In genomic region chr22:42625416-42625815, GRCh38 we compare ENCODE assay signal across 35 cellular contexts. TPM values are rescaled to one million over a fixed set of nuclear protein-coding genes. Genes with fewer than 3 reads are reported as not detected.
"Had no signal": no experiment of that assay in that cellular context is flagged by ENCODE, and none has a peak within 500 bp of the region (broad histone marks: within the 10 kb centered on the region; RNA-seq: fewer than 3 reads in every experiment).

No MANE protein-coding gene starts in this region.

- H3K4me3 Mint-ChIP-seq: activated CD4-positive, alpha-beta memory T cell treated with anti-CD3 and anti-CD28 coated beads for 36 hours; activated CD4-positive, alpha-beta T cell treated with anti-CD3 and anti-CD28 coated beads for 36 hours; activated CD4-positive, alpha-beta T cell treated with anti-CD3 and anti-CD28 coated beads, Interleukin-2, amount 10 ng/mL, durations not matched to agents 24 days and 14 days; activated CD8-positive, alpha-beta memory T cell treated with anti-CD3 and anti-CD28 coated beads, Interleukin-2, amount 10 ng/mL, durations not matched to agents 7 days and 5 days; activated CD8-positive, alpha-beta T cell treated with anti-CD3 and anti-CD28 coated beads, Interleukin-2, amount 10 ng/mL, durations not matched to agents 7 days and 5 days; activated naive CD4-positive, alpha-beta T cell treated with anti-CD3 and anti-CD28 coated beads for 36 hours; activated naive CD4-positive, alpha-beta T cell treated with anti-CD3 and anti-CD28 coated beads, Interleukin-2, amount 50 U/mL, for 24 hours; activated naive CD8-positive, alpha-beta T cell treated with anti-CD3 and anti-CD28 coated beads for 36 hours; activated naive CD8-positive, alpha-beta T cell treated with anti-CD3 and anti-CD28 coated beads, Interleukin-2, amount 50 U/mL, for 24 hours; activated T-helper 1 cell treated with anti-CD3 and anti-CD28 coated beads, Interleukin-12 subunit alpha, Interleukin-12 subunit beta, Interleukin-2, Interleukin-4 antibody, amounts not matched to agents 30 ng/mL and 10 ng/mL and 1 ng/mL, durations not matched to agents 14 hours and 24 hours and 36 hours; effector memory CD8-positive, alpha-beta T cell had no signal

- H3K27me3 ChIP-seq: adrenal gland, body of pancreas, esophagus squamous epithelium, gastroesophageal sphincter, heart right ventricle had no signal

- FAIRE-seq: colon, endothelial cell of umbilical vein had no signal

- H3K27me3 Mint-ChIP-seq: activated CD4-positive, alpha-beta memory T cell treated with anti-CD3 and anti-CD28 coated beads for 36 hours; activated CD4-positive, alpha-beta T cell treated with anti-CD3 and anti-CD28 coated beads for 36 hours; activated CD4-positive, alpha-beta T cell treated with anti-CD3 and anti-CD28 coated beads, Interleukin-2, amount 10 ng/mL, durations not matched to agents 24 days and 14 days; activated CD8-positive, alpha-beta memory T cell treated with anti-CD3 and anti-CD28 coated beads, Interleukin-2, amount 10 ng/mL, durations not matched to agents 7 days and 5 days; activated naive CD4-positive, alpha-beta T cell treated with anti-CD3 and anti-CD28 coated beads, Interleukin-2, amount 50 U/mL, for 24 hours; activated naive CD8-positive, alpha-beta T cell treated with anti-CD3 and anti-CD28 coated beads for 36 hours; activated naive CD8-positive, alpha-beta T cell treated with anti-CD3 and anti-CD28 coated beads, Interleukin-2, amount 50 U/mL, for 24 hours; effector memory CD8-positive, alpha-beta T cell had no signal

- H3K9me3 ChIP-seq: adrenal gland, body of pancreas, esophagus squamous epithelium, gastroesophageal sphincter, heart right ventricle had no signal

- H3K9me3 Mint-ChIP-seq: activated CD4-positive, alpha-beta memory T cell treated with anti-CD3 and anti-CD28 coated beads for 36 hours; activated CD4-positive, alpha-beta T cell treated with anti-CD3 and anti-CD28 coated beads, Interleukin-2, amount 10 ng/mL, durations not matched to agents 24 days and 14 days; activated naive CD4-positive, alpha-beta T cell treated with anti-CD3 and anti-CD28 coated beads for 36 hours; activated naive CD4-positive, alpha-beta T cell treated with anti-CD3 and anti-CD28 coated beads, Interleukin-2, amount 50 U/mL, for 24 hours; activated naive CD8-positive, alpha-beta T cell treated with anti-CD3 and anti-CD28 coated beads for 36 hours; activated naive CD8-positive, alpha-beta T cell treated with anti-CD3 and anti-CD28 coated beads, Interleukin-2, amount 50 U/mL, for 24 hours; activated T-helper 1 cell treated with anti-CD3 and anti-CD28 coated beads, Interleukin-12 subunit alpha, Interleukin-12 subunit beta, Interleukin-2, Interleukin-4 antibody, amounts not matched to agents 30 ng/mL and 10 ng/mL and 1 ng/mL, durations not matched to agents 14 hours and 24 hours and 36 hours; activated T-helper 2 cell treated with anti-CD3 and anti-CD28 coated beads, Interferon-gamma antibody, Interleukin-2, Interleukin-4, amounts not matched to agents 10 μg/mL and 5 μg/mL and 100 μg/mL, durations not matched to agents 14 hours and 24 hours and 36 hours; effector memory CD8-positive, alpha-beta T cell had no signal

- H3K4me1 Mint-ChIP-seq: activated CD4-positive, alpha-beta T cell treated with anti-CD3 and anti-CD28 coated beads for 36 hours; activated CD8-positive, alpha-beta memory T cell treated with anti-CD3 and anti-CD28 coated beads, Interleukin-2, amount 10 ng/mL, durations not matched to agents 7 days and 5 days had no signal

- ATAC-seq: activated CD4-positive, alpha-beta T cell treated with anti-CD3 and anti-CD28 coated beads for 36 hours; activated CD8-positive, alpha-beta memory T cell treated with anti-CD3 and anti-CD28 coated beads, Interleukin-2, amount 10 ng/mL, durations not matched to agents 7 days and 5 days; activated CD8-positive, alpha-beta T cell treated with anti-CD3 and anti-CD28 coated beads, Interleukin-2, amount 10 ng/mL, durations not matched to agents 7 days and 5 days; activated naive CD8-positive, alpha-beta T cell treated with anti-CD3 and anti-CD28 coated beads, Interleukin-2, amount 50 U/mL, for 24 hours; body of pancreas; effector memory CD8-positive, alpha-beta T cell; gastroesophageal sphincter; heart right ventricle had no signal

- H3K4me3 ChIP-seq: adrenal gland, body of pancreas, esophagus squamous epithelium, gastroesophageal sphincter, heart right ventricle had no signal

- DNase-seq: activated CD4-positive, alpha-beta memory T cell treated with anti-CD3 and anti-CD28 coated beads for 36 hours; activated CD4-positive, alpha-beta T cell treated with anti-CD3 and anti-CD28 coated beads for 36 hours; activated CD4-positive, alpha-beta T cell treated with anti-CD3 and anti-CD28 coated beads, Interleukin-2, amount 10 ng/mL, durations not matched to agents 24 days and 14 days; activated CD4-positive, CD25-positive, alpha-beta regulatory T cell; activated CD4-positive, CD25-positive, alpha-beta regulatory T cell treated with anti-CD3 and anti-CD28 coated beads, Interleukin-2, amount 50 U/mL, for 72 hours; activated CD8-positive, alpha-beta memory T cell treated with anti-CD3 and anti-CD28 coated beads, Interleukin-2, amount 10 ng/mL, durations not matched to agents 7 days and 5 days; activated CD8-positive, alpha-beta memory T cell treated with anti-CD3 and anti-CD28 coated beads, Interleukin-2, amount 50 U/mL, for 4 hours; activated CD8-positive, alpha-beta T cell treated with anti-CD3 and anti-CD28 coated beads, Interleukin-2, amount 10 ng/mL, durations not matched to agents 7 days and 5 days; activated effector memory CD4-positive, alpha-beta T cell treated with anti-CD3 and anti-CD28 coated beads, Interleukin-2, amount 50 U/mL, for 16 hours; activated naive CD4-positive, alpha-beta T cell treated with anti-CD3 and anti-CD28 coated beads for 36 hours; activated naive CD8-positive, alpha-beta T cell treated with anti-CD3 and anti-CD28 coated beads for 36 hours; activated naive CD8-positive, alpha-beta T cell treated with anti-CD3 and anti-CD28 coated beads, Interleukin-2, amount 50 U/mL, for 24 hours; activated T-cell treated with anti-CD3 and anti-CD28 coated beads, Interleukin-2, amount 50 U/mL, for 1 hour; activated T-cell treated with anti-CD3 and anti-CD28 coated beads, Interleukin-2, amount 50 U/mL, for 48 hours; adrenal gland; amygdala; aorta; body of pancreas; caudate nucleus; cortex of kidney; dermis blood vessel endothelial cell; effector CD4-positive, alpha-beta T cell; effector memory CD8-positive, alpha-beta T cell; esophagus squamous epithelium; foreskin melanocyte; heart right ventricle; T-helper 2 cell had no signal

- H3K4me1 ChIP-seq: body of pancreas had no signal

- H3K27ac Mint-ChIP-seq: activated CD4-positive, alpha-beta memory T cell treated with anti-CD3 and anti-CD28 coated beads for 36 hours; activated CD4-positive, alpha-beta T cell treated with anti-CD3 and anti-CD28 coated beads for 36 hours; activated CD4-positive, alpha-beta T cell treated with anti-CD3 and anti-CD28 coated beads, Interleukin-2, amount 10 ng/mL, durations not matched to agents 24 days and 14 days; activated CD8-positive, alpha-beta memory T cell treated with anti-CD3 and anti-CD28 coated beads, Interleukin-2, amount 10 ng/mL, durations not matched to agents 7 days and 5 days; activated CD8-positive, alpha-beta T cell treated with anti-CD3 and anti-CD28 coated beads, Interleukin-2, amount 10 ng/mL, durations not matched to agents 7 days and 5 days; activated naive CD4-positive, alpha-beta T cell treated with anti-CD3 and anti-CD28 coated beads for 36 hours; activated naive CD4-positive, alpha-beta T cell treated with anti-CD3 and anti-CD28 coated beads, Interleukin-2, amount 50 U/mL, for 24 hours; activated naive CD8-positive, alpha-beta T cell treated with anti-CD3 and anti-CD28 coated beads for 36 hours; activated naive CD8-positive, alpha-beta T cell treated with anti-CD3 and anti-CD28 coated beads, Interleukin-2, amount 50 U/mL, for 24 hours; activated T-helper 1 cell treated with anti-CD3 and anti-CD28 coated beads, Interleukin-12 subunit alpha, Interleukin-12 subunit beta, Interleukin-2, Interleukin-4 antibody, amounts not matched to agents 30 ng/mL and 10 ng/mL and 1 ng/mL, durations not matched to agents 14 hours and 24 hours and 36 hours; activated T-helper 2 cell treated with anti-CD3 and anti-CD28 coated beads, Interferon-gamma antibody, Interleukin-2, Interleukin-4, amounts not matched to agents 10 μg/mL and 5 μg/mL and 100 μg/mL, durations not matched to agents 14 hours and 24 hours and 36 hours; effector memory CD8-positive, alpha-beta T cell had no signal

- H3K27ac ChIP-seq: adrenal gland, body of pancreas, epithelial cell of prostate had no signal

RNA-seq across cellular contexts. Expression of gene ATP5MGL, which starts 15.0 kb away (rescaled TPM):
- total RNA-seq: body of pancreas, dermis blood vessel endothelial cell, glomerular endothelial cell had no signal
- polyA plus RNA-seq: adrenal gland, aorta, heart right ventricle had no signal
